Comparison of ENCODE assay signal across 11 cellular contexts in the genomic region with DNA sequence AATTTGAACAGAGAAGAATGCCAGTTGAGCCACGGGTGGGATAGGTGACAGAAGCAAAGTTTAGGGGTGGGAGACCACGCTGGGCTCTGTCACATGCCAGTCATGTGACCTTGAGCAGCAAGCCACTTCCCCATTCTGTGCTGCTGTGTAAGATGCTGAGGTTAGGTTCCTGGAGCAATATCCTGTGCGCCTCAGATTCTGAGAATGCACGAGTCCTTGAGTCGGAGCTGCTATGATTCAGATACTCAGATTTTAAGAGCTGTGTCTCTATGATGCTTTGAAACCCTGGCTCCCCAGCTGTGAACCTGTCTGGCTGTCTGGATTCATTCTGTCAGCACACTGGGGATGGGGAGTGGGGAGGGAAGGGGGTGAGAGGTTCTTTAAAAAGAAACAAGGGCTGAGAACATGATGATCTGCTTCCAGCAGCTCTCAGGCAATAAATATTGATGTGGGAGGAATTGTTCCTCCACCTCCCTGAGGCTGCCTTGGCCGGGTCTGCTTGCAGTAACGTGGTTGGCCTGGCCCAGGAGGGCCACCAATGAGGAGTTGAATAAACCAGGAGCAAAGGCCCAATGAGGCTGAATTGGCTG. TPM values are rescaled to one million over a fixed set of nuclear protein-coding genes. Genes with fewer than 3 reads are reported as not detected.
A peak's percentile ranks its signal among the peaks of the same experiment; 100 is the strongest.
DNase-seq lines count a peak whose midpoint lies in the region; ATAC-seq and TF ChIP-seq lines count a peak whose summit lies in the region.
"Had no signal": no experiment of that assay in that cellular context is flagged by ENCODE, and none has a peak within 500 bp of the region (broad histone marks: within the 10 kb centered on the region; RNA-seq: fewer than 3 reads in every experiment).

No MANE protein-coding gene starts in this region.

- peak overlapping the region; percentile 64 for H3K27ac ChIP-seq in left ventricle myocardium inferior (replicated peaks)
- H3K27ac ChIP-seq: C4-2B, tibial artery had no signal

- H3K27me3 Mint-ChIP-seq in stimulated activated memory B cell treated with anti-CD40 and anti-IgM and Interleukin-4, amounts not matched to agents 10 μg/mL and 1 μg/mL and 100 μg/mL, for 72 hours = peaks cover 13% of the 10 kb centered on the region

- no peak overlapping the region for H3K4me3 Mint-ChIP-seq in stimulated activated memory B cell treated with anti-CD40 and anti-IgM and Interleukin-4, amounts not matched to agents 10 μg/mL and 1 μg/mL and 100 μg/mL, for 72 hours

- peaks cover 15% of the 10 kb centered on the region for H3K4me1 Mint-ChIP-seq in stimulated activated memory B cell treated with anti-CD40 and anti-IgM and Interleukin-4, amounts not matched to agents 10 μg/mL and 1 μg/mL and 100 μg/mL, for 72 hours

- peaks cover 28% of the 10 kb centered on the region for H3K4me1 ChIP-seq in left ventricle myocardium inferior
- H3K4me1 ChIP-seq: tibial artery had no signal

- no peaks in the 10 kb centered on the region for H3K27me3 ChIP-seq in left ventricle myocardium inferior (ENCODE audit: low read depth)

- H3K27ac Mint-ChIP-seq in stimulated activated memory B cell treated with anti-CD40 and anti-IgM and Interleukin-4, amounts not matched to agents 10 μg/mL and 1 μg/mL and 100 μg/mL, for 72 hours = no peak overlapping the region

- no peak overlapping the region for H3K4me3 ChIP-seq in left ventricle myocardium inferior
- H3K4me3 ChIP-seq: tibial artery had no signal

- no peak for TF ChIP-seq CTCF in left ventricle myocardium inferior (IDR thresholded peaks at IDR 0.05; ENCODE audit: borderline replicate concordance)

- intact Hi-C loops in left ventricle myocardium inferior (cut with micrococcal nuclease) = no loop called here

- peaks cover 6% of the 10 kb centered on the region for H3K36me3 ChIP-seq in left ventricle myocardium inferior
- H3K36me3 ChIP-seq: tibial artery had no signal

- peak; percentile 70 for ATAC-seq in stimulated activated memory B cell treated with anti-CD40 and anti-IgM and Interleukin-4, amounts not matched to agents 10 μg/mL and 1 μg/mL and 100 μg/mL, for 72 hours
- ATAC-seq in HG02981 (IDR thresholded peaks at IDR 0.05; ENCODE audit: unreplicated experiment) = no peak

- no peaks in the 10 kb centered on the region for H3K9me3 Mint-ChIP-seq in stimulated activated memory B cell treated with anti-CD40 and anti-IgM and Interleukin-4, amounts not matched to agents 10 μg/mL and 1 μg/mL and 100 μg/mL, for 72 hours

- no peaks in the 10 kb centered on the region for H3K9me3 ChIP-seq in left ventricle myocardium inferior (replicated peaks)
- H3K9me3 ChIP-seq: tibial artery had no signal

- no peaks in the 10 kb centered on the region for H3K36me3 Mint-ChIP-seq in stimulated activated memory B cell treated with anti-CD40 and anti-IgM and Interleukin-4, amounts not matched to agents 10 μg/mL and 1 μg/mL and 100 μg/mL, for 72 hours

- peak; percentile 12 for DNase-seq in activated CD4-positive, alpha-beta T cell treated with anti-CD3 and anti-CD28 coated beads for 48 hours
- DNase-seq in activated CD4-positive, alpha-beta T cell treated with anti-CD3 and anti-CD28 coated beads, Interleukin-2, amount 50 U/mL, for 1 hour = no peak
- DNase-seq in UCSD-AML1 (lab: John Stamatoyannopoulos, UW; ENCODE audit: unreplicated experiment) (peak; percentile 47), left ventricle myocardium inferior (no peak), DMS 273 (lab: John Stamatoyannopoulos, UW; ENCODE audit: unreplicated experiment) (no peak), NCI-H1694 (lab: John Stamatoyannopoulos, UW) (no peak)

RNA-seq across cellular contexts. Expression of gene SLCO2B1, which starts 24.0 kb away (rescaled TPM):
- total RNA-seq in left ventricle myocardium inferior = 22.7 TPM
- total RNA-seq: activated CD8-positive, alpha-beta memory T cell treated with anti-CD3 and anti-CD28 coated beads for 36 hours had no signal

Comparison
In these comparisons a context has a peak if more than half of its experiments do, and no peak if none do; other contexts are left out.
1. DNase-seq: peak in activated CD4-positive, alpha-beta T cell treated with anti-CD3 and anti-CD28 coated beads for 48 hours (single experiment) and UCSD-AML1 (single experiment); none in activated CD4-positive, alpha-beta T cell treated with anti-CD3 and anti-CD28 coated beads, Interleukin-2, amount 50 U/mL, for 1 hour (single experiment), left ventricle myocardium inferior (single experiment), DMS 273 (single experiment) and NCI-H1694 (single experiment).